In the genomic region with DNA sequence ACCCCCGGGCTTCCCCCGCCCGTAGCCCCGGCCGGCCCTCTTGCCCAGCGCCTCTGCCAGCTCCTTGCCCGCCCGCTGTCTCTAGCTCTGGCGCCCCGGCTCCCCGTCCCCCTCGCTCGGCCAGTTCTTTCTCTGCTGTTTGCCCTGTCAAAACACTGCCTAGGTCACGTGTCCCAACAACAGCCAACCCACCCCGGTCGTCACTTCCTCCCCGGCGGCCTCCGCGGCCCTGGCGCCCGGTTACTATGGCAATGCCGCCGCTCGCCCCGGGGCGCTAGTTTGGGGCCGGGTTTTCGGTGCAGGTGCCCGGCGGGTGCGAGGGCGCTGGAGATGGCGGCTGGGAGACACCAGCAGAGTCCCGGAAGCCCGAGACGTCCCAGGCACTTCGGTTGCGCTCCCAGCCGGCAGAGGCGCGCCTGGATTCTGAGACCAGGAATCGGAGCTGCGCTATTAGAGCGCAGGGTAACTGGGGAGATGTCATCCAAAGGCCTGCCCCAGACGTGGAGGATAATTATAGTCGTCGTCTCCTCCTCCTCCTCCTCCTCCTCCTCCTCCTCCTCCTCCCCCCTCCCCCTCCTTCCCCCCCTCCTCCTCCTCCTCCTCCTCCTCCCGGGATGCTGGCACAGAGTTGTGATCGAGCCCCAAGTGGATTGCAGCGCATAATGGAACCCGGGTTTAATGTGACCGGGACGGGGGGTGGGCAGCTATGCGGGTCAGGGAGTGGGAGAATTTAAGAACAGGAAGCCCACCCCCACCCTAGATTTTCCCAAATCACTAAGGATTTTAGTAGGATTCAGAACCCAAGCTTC, we compare ENCODE assay signal across 1 cellular context.
A peak's percentile ranks its signal among the peaks of the same experiment; 100 is the strongest.
TF ChIP-seq lines count a peak whose summit lies in the region.

Gene ATOSA (minus strand): TSS at position 157 of the 809 bp plus-strand sequence. CDS start 1,367 bp downstream, outside the sequence.

TF ChIP-seq in HepG2, 621 proteins besides CTCF, POLR2A, EP300 and RAD21 (continued from another document and continues in another):
- no peak for TF ChIP-seq CEBPZ (IDR thresholded peaks at IDR 0.05; ENCODE audit: low read length)
- peak; percentile 59; the same call in 1 of the 2 replicates for TF ChIP-seq ZBTB2 (CRISPR knock-in tag; IDR thresholded peaks at IDR 0.05; ENCODE audit: low read depth)
- TF ChIP-seq TSC22D2 (CRISPR knock-in tag; IDR thresholded peaks at IDR 0.05; ENCODE audit: borderline replicate concordance), result peak; percentile 62; the same call in 1 of the 2 replicates
- no peak for TF ChIP-seq ZFP37 (CRISPR knock-in tag; IDR thresholded peaks at IDR 0.05; ENCODE audit: borderline replicate concordance)
- TF ChIP-seq ONECUT2 (CRISPR knock-in tag; IDR thresholded peaks at IDR 0.05), result no peak
- TF ChIP-seq ZNF121 (CRISPR knock-in tag; IDR thresholded peaks at IDR 0.05), result no peak
- no peak for TF ChIP-seq RFXANK (CRISPR knock-in tag; IDR thresholded peaks at IDR 0.05)
- no peak for TF ChIP-seq STAT5B (CRISPR knock-in tag; IDR thresholded peaks at IDR 0.05)
- TF ChIP-seq FOSL2 (CRISPR knock-in tag; IDR thresholded peaks at IDR 0.05), result peak; percentile 22; the same call in 1 of the 2 replicates
- peak; percentile 81 for TF ChIP-seq MAX (IDR thresholded peaks at IDR 0.05)
- TF ChIP-seq, protein P1, sequence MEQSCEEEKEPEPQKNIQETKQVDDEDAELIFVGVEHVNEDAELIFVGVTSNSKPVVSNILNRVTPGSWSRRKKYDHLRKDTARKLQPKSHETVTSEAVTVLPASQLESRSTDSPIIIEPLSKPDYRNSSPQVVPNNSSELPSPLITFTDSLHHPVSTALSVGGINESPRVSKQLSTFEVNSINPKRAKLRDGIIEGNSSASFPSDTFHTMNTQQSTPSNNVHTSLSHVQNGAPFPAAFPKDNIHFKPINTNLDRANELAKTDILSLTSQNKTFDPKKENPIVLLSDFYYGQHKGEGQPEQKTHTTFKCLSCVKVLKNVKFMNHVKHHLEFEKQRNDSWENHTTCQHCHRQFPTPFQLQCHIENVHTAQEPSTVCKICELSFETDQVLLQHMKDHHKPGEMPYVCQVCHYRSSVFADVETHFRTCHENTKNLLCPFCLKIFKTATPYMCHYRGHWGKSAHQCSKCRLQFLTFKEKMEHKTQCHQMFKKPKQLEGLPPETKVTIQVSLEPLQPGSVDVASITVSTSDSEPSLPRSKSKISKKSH (CRISPR knock-in tag; IDR thresholded peaks at IDR 0.05; ENCODE audit: borderline replicate concordance), result no peak
- no peak for TF ChIP-seq ZC3H13 (CRISPR knock-in tag; IDR thresholded peaks at IDR 0.05)
- TF ChIP-seq HNRNPUL1 (IDR thresholded peaks at IDR 0.05; ENCODE audit: low read depth, low read length), result no peak
- peak; percentile 74 for TF ChIP-seq GATAD1 (CRISPR knock-in tag; IDR thresholded peaks at IDR 0.05)
- no peak for TF ChIP-seq ZNF7 (CRISPR knock-in tag; IDR thresholded peaks at IDR 0.05)
- no peak for TF ChIP-seq ZNF512B (CRISPR knock-in tag; IDR thresholded peaks at IDR 0.05; ENCODE audit: borderline replicate concordance)
- TF ChIP-seq ZEB1 (IDR thresholded peaks at IDR 0.05; ENCODE audit: insufficient replicate concordance, low read depth), result no peak
- no peak for TF ChIP-seq CHD2 (IDR thresholded peaks at IDR 0.05; ENCODE audit: low read depth, low read length)
- no peak for TF ChIP-seq NONO (IDR thresholded peaks at IDR 0.05)
- TF ChIP-seq NONO (CRISPR knock-in tag; conservative IDR thresholded peaks at IDR 0.05), result peak; percentile 65
- no peak; the same call in 1 of the 2 replicates for TF ChIP-seq ZNF362 (CRISPR knock-in tag; IDR thresholded peaks at IDR 0.05; ENCODE audit: borderline replicate concordance)
- TF ChIP-seq, protein P2, sequence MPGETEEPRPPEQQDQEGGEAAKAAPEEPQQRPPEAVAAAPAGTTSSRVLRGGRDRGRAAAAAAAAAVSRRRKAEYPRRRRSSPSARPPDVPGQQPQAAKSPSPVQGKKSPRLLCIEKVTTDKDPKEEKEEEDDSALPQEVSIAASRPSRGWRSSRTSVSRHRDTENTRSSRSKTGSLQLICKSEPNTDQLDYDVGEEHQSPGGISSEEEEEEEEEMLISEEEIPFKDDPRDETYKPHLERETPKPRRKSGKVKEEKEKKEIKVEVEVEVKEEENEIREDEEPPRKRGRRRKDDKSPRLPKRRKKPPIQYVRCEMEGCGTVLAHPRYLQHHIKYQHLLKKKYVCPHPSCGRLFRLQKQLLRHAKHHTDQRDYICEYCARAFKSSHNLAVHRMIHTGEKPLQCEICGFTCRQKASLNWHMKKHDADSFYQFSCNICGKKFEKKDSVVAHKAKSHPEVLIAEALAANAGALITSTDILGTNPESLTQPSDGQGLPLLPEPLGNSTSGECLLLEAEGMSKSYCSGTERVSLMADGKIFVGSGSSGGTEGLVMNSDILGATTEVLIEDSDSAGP (CRISPR knock-in tag; IDR thresholded peaks at IDR 0.05; ENCODE audit: borderline replicate concordance), result peak; percentile 37; the same call in 1 of the 2 replicates
- TF ChIP-seq ZNF572 (CRISPR knock-in tag; IDR thresholded peaks at IDR 0.05), result no peak
- no peak for TF ChIP-seq PRMT3 (CRISPR knock-in tag; IDR thresholded peaks at IDR 0.05; ENCODE audit: borderline replicate concordance, low read depth)
- TF ChIP-seq, protein P3, sequence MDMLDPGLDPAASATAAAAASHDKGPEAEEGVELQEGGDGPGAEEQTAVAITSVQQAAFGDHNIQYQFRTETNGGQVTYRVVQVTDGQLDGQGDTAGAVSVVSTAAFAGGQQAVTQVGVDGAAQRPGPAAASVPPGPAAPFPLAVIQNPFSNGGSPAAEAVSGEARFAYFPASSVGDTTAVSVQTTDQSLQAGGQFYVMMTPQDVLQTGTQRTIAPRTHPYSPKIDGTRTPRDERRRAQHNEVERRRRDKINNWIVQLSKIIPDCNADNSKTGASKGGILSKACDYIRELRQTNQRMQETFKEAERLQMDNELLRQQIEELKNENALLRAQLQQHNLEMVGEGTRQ (IDR thresholded peaks at IDR 0.05; ENCODE audit: low read depth, low read length), result peak; percentile 91
- TF ChIP-seq, protein P3 (CRISPR knock-in tag; IDR thresholded peaks at IDR 0.05; ENCODE audit: borderline replicate concordance), result peak; percentile 94; the same call in 1 of the 2 replicates
- TF ChIP-seq SAP130 (CRISPR knock-in tag; IDR thresholded peaks at IDR 0.05; ENCODE audit: low read depth), result peak; percentile 98
- TF ChIP-seq ZBTB4 (CRISPR knock-in tag; IDR thresholded peaks at IDR 0.05; ENCODE audit: borderline replicate concordance), result no peak
- TF ChIP-seq POLR2AphosphoS2 (IDR thresholded peaks at IDR 0.05; ENCODE audit: low read depth, low read length), result no peak
- TF ChIP-seq ZSCAN9 (CRISPR knock-in tag; IDR thresholded peaks at IDR 0.05; ENCODE audit: borderline replicate concordance), result no peak
- TF ChIP-seq NR1H2 (CRISPR knock-in tag; IDR thresholded peaks at IDR 0.05; ENCODE audit: borderline replicate concordance, low read depth), result no peak
- TF ChIP-seq HNRNPLL (IDR thresholded peaks at IDR 0.05; ENCODE audit: low read depth, low read length, poor library complexity, severe bottlenecking), result peak; percentile 98
